8 cellular contexts compared by ENCODE assay signal in the genomic region with DNA sequence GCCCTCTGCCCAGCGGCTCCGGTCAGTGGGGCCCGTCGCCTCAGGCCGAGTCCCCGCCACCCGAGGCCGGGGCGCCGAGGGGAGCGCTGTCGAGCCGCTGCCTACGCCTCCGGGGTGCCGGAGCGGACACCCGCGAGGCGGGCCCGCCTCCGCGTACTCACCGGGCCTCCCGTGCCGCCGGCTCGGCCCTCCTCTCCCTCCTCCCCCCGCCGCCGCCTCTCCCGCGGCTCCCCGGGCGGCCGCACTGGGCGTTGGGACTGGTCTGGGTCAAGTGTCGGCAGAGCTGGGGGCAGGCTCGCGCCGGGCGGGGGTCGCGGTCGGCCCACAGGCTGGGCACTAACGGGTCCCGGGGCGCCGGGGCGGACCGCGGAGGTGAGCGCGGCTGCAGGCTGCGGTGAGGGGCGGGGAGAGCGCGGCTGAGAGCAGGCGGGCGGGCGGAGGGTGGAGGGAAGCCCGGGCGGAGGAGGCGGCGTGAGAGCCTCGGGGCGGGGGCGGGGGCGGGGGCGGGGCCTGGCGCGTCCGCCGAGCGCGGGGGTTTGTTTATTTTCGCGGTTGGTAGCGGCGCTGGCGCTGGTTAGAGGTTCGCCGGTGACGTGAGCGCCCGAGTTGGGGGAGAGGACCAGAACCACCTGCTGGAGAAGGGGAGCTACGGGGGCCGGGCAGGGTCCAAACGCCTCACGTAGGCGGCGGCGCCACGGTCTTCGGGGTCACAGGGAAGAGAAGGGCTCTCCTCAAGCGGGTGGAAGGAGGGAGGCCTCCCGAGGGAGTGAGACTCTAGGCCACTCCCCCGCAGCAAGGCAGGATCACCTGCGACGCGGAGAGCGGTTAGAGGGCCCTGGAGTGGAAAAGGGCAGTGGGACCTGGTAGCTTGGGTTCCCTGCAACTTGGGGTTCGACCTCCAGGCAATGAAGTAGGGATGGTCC. TPM values are rescaled to one million over a fixed set of nuclear protein-coding genes. Genes with fewer than 3 reads are reported as not detected.
DNase-seq lines count a peak whose midpoint lies in the region; ATAC-seq, FAIRE-seq and TF ChIP-seq lines count a peak whose summit lies in the region.
"Not testable (repeated sequence)": the region's sequence is repeated elsewhere in the genome, so short reads cannot be mapped to it uniquely, and the experiment has no call there.

A gene (minus strand): TSS at position 414 of the 923 bp plus-strand sequence. CDS start 11,252 bp downstream, outside the sequence.

- H3K27me3 ChIP-seq in pancreas, testis: not testable (repeated sequence)

- not testable (repeated sequence) for TF ChIP-seq POLR2A in NB4 (IDR thresholded peaks at IDR 0.05; ENCODE audit: extremely low read depth, insufficient read length); testis (IDR thresholded peaks at IDR 0.05)

- FAIRE-seq in pancreas (lab: Jason Lieb, UNC): not testable (repeated sequence)

- not testable (repeated sequence) for H3K9me3 Mint-ChIP-seq in activated naive CD8-positive, alpha-beta T cell treated with anti-CD3 and anti-CD28 coated beads, Interleukin-2, amount 10 ng/mL, durations not matched to agents 7 days and 5 days

- not testable (repeated sequence) for H3K4me1 Mint-ChIP-seq in activated naive CD8-positive, alpha-beta T cell treated with anti-CD3 and anti-CD28 coated beads, Interleukin-2, amount 10 ng/mL, durations not matched to agents 7 days and 5 days

- H3K9me3 ChIP-seq in pancreas, testis: not testable (repeated sequence)

- peak within 1 kb of the TSS; percentile 89 for H3K4me3 Mint-ChIP-seq in activated naive CD8-positive, alpha-beta T cell treated with anti-CD3 and anti-CD28 coated beads, Interleukin-2, amount 10 ng/mL, durations not matched to agents 7 days and 5 days

- H3K36me3 Mint-ChIP-seq in activated naive CD8-positive, alpha-beta T cell treated with anti-CD3 and anti-CD28 coated beads, Interleukin-2, amount 10 ng/mL, durations not matched to agents 7 days and 5 days: not testable (repeated sequence)

- peak; percentile 40 for TF ChIP-seq CTCF in GM10248 (IDR thresholded peaks at IDR 0.05; ENCODE audit: control extremely low read depth, extremely low read depth, low read depth, missing control alignments)
- TF ChIP-seq CTCF in HFF-Myc (IDR thresholded peaks at IDR 0.05; ENCODE audit: low read depth, low read length, missing control alignments); NB4 (IDR thresholded peaks at IDR 0.05; ENCODE audit: low read depth, low read length); pancreas (IDR thresholded peaks at IDR 0.05); testis (IDR thresholded peaks at IDR 0.05): not testable (repeated sequence)

- H3K27ac ChIP-seq in pancreas: peak within 1 kb of the TSS; percentile 74 to 91 (median 84)
- peak within 1 kb of the TSS; percentile 82 to 90 for H3K27ac ChIP-seq in testis

- peak; percentile 83 for ATAC-seq in activated naive CD8-positive, alpha-beta T cell treated with anti-CD3 and anti-CD28 coated beads, Interleukin-2, amount 10 ng/mL, durations not matched to agents 7 days and 5 days (ENCODE audit: low read depth)
- ATAC-seq in pancreas: peak; percentile 90 to 95 (median 94)

- DNase-seq in GM10248 (ENCODE audit: extremely low spot score): peak; percentile 78
- DNase-seq in HFF-Myc (ENCODE audit: extremely low read depth, low read depth): peak; percentile 5
- DNase-seq in NB4 (ENCODE audit: low read depth): peak; percentile 78
- peak; percentile 52 to 92 for DNase-seq in SW 1271 (lab: John Stamatoyannopoulos, UW)
- peak; percentile 82 for DNase-seq in activated naive CD8-positive, alpha-beta T cell treated with anti-CD3 and anti-CD28 coated beads, Interleukin-2, amount 10 ng/mL, durations not matched to agents 7 days and 5 days
- peak; percentile 94 for DNase-seq in cardiac septum (ENCODE audit: low spot score)
- peak; percentile 81 to 91 (median 84) for DNase-seq in pancreas
- peak; percentile 88 for DNase-seq in testis

- intact Hi-C loops in cardiac septum (cut with DNase I): loop anchor here (5.0 kb wide), 1 partner anchor 110 kb away; a partner anchor contains a TSS
- intact Hi-C loops in pancreas (cut with DNase I); testis (cut with DNase I; ENCODE audit: low total_unique reads): not testable (repeated sequence)

- POLR2A ChIA-PET in GM10248 (lab: Yijun Ruan, JAX): not testable (repeated sequence)
- POLR2A ChIA-PET in activated naive CD8-positive, alpha-beta T cell treated with anti-CD3 and anti-CD28 coated beads, Interleukin-2, amount 10 ng/mL, durations not matched to agents 7 days and 5 days (lab: Charles Lee): interaction anchor here (1.4 kb wide), 1 partner anchor 109 kb away, joined by 5 read pairs; a partner anchor contains a TSS

- not testable (repeated sequence) for H3K36me3 ChIP-seq in pancreas; testis (ENCODE audit: low read depth, missing control alignments)

- H3K27me3 Mint-ChIP-seq in activated naive CD8-positive, alpha-beta T cell treated with anti-CD3 and anti-CD28 coated beads, Interleukin-2, amount 10 ng/mL, durations not matched to agents 7 days and 5 days: not testable (repeated sequence)

- CTCF ChIA-PET in GM10248 (lab: Yijun Ruan, JAX): not testable (repeated sequence)

- H3K4me1 ChIP-seq in pancreas, testis: not testable (repeated sequence)

- H3K4me3 ChIP-seq in HFF-Myc (replicated peaks; ENCODE audit: low read depth, low read length) (peak within 1 kb of the TSS; percentile 49), NB4 (ENCODE audit: low read depth, low read length) (peak within 1 kb of the TSS; percentile 45), pancreas (peak within 1 kb of the TSS; percentile 37 to 73 (median 66)), testis (peak within 1 kb of the TSS; percentile 77 to 88)

- 0% methylated on average over 60 to 103 of the region's 103 CpGs for WGBS in pancreas, 2 donors
- WGBS in testis, 2 donors: 0 to 1% methylated on average over 7 to 79 of the region's 103 CpGs

- peak within 1 kb of the TSS; percentile 77 for H3K27ac Mint-ChIP-seq in activated naive CD8-positive, alpha-beta T cell treated with anti-CD3 and anti-CD28 coated beads, Interleukin-2, amount 10 ng/mL, durations not matched to agents 7 days and 5 days

RNA-seq across cellular contexts. Expression of the gene that starts here (rescaled TPM):
- 1 to 10 TPM; 5.9 to 6.9 TPM for total RNA-seq in activated naive CD8-positive, alpha-beta T cell treated with anti-CD3 and anti-CD28 coated beads, Interleukin-2, amount 10 ng/mL, durations not matched to agents 7 days and 5 days
- total RNA-seq in cardiac septum (17.2 TPM), pancreas (1 to 10 TPM; 3.7 to 6.6 (median 5.8) TPM), testis (100 to 1,000 TPM in 1 of 2 donors, 10 to 100 TPM in 1; 83.7 to 158 TPM)
- polyA plus RNA-seq in pancreas (10 to 100 TPM; 10.7 to 13.2 TPM), testis (ENCODE audit: insufficient read depth, low read depth, low replicate concordance) (132 TPM)

Comparison
In these comparisons a context has a peak if more than half of its experiments do, and no peak if none do; other contexts are left out.
1. Peak in every context shown above with its lines: DNase-seq, ATAC-seq, H3K4me3 ChIP-seq and H3K27ac ChIP-seq.
2. DNase-seq: peak in every context shown above with its lines; median percentile 94 in cardiac septum; 88 in testis; 84 in pancreas; 82 in activated naive CD8-positive, alpha-beta T cell treated with anti-CD3 and anti-CD28 coated beads, Interleukin-2, amount 10 ng/mL, durations not matched to agents 7 days and 5 days; 78 in GM10248; 78 in NB4; 72 in SW 1271; 5 in HFF-Myc.